Comparison of ENCODE assay signal across 2 cellular contexts in genomic region chr19:38284422-38284821, GRCh38.
TF ChIP-seq lines count a peak whose summit lies in the region.

No MANE protein-coding gene starts in this region.

TF ChIP-seq in liver, 16 proteins besides CTCF, POLR2A, EP300 and RAD21:
- TF ChIP-seq NR2F2 (IDR thresholded peaks at IDR 0.05) (no peak), YY1 (IDR thresholded peaks at IDR 0.05) (no peak), MAX (IDR thresholded peaks at IDR 0.05) (no peak), HNF4G (IDR thresholded peaks at IDR 0.05) (no peak)

TF ChIP-seq in HepG2, 621 proteins besides CTCF, POLR2A, EP300 and RAD21:
- no peak for TF ChIP-seq FOXO4 (CRISPR knock-in tag; conservative IDR thresholded peaks at IDR 0.05)
- no peak for TF ChIP-seq PATZ1 (CRISPR knock-in tag; IDR thresholded peaks at IDR 0.05)
TF ChIP-seq in HepG2: peak in this region for 0.
